In the genomic region with DNA sequence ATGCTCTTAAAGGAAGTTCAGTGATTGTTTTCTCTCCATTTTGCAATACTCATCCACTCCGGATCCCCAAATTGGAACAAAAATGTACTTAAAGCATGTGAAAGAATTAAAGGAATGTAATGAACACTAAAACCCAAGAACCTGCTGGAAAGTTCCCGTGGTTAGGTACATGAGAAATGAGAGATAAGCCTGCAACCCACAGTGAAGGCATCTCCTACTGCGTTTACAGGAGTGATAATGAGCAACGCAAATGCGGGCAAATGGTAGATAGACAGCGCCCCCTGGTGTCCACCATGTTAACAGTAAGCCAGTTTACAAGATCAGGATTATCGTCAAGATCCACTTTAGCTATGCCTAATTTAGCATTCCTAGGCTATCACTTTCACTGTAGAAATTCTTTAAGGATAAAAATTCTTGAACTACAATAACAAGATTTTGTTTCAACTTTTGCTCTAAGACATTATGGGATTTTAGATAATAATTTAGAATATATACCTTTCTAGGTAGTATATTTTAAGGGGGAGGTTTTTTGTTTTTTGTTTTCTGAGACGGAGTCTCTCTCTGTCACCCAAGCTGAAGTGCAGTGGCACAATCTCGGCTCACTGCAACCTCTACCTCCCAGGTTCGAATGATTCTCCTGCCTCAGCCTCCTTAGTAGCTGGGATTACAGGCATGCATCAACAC, we compare ENCODE assay signal across 8 cellular contexts. TPM values are rescaled to one million over a fixed set of nuclear protein-coding genes. Genes with fewer than 3 reads are reported as not detected.
DNase-seq lines count a peak whose midpoint lies in the region; ATAC-seq and TF ChIP-seq lines count a peak whose summit lies in the region.

No MANE protein-coding gene starts in this region.

- H3K79me2 ChIP-seq in Karpas-422 (ENCODE audit: low read length) (no peaks in the 10 kb centered on the region; the same call in 1 of the 2 replicates), PC-3 (ENCODE audit: low read length) (no peaks in the 10 kb centered on the region)

- H3K27ac Mint-ChIP-seq in naive thymus-derived CD8-positive, alpha-beta T cell: peak overlapping the region in 3 of 10 donors; percentile 17 to 73 (median 22)
- no peak overlapping the region for H3K27ac Mint-ChIP-seq in stimulated activated effector memory CD8-positive, alpha-beta T cell treated with anti-CD3 and anti-CD28 coated beads, Interleukin-12 subunit alpha, Interleukin-12 subunit beta, amount 100 ng/mL, for 72 hours

- H4K20me1 ChIP-seq in Karpas-422 (ENCODE audit: insufficient read depth, low read depth, low read length) (no peaks in the 10 kb centered on the region), PC-3 (ENCODE audit: low read length) (no peaks in the 10 kb centered on the region)

- H2AFZ ChIP-seq in Karpas-422 (ENCODE audit: low read length) (no peak overlapping the region), PC-3 (ENCODE audit: low read length) (peak overlapping the region; percentile 52)

- no peaks in the 10 kb centered on the region for H3K27me3 ChIP-seq in Karpas-422 (ENCODE audit: low read length)
- H3K27me3 ChIP-seq in PC-3 (ENCODE audit: low read length): no peaks in the 10 kb centered on the region

- peaks cover 0 to 3% (median 1%) of the 10 kb centered on the region in 4 donors for H3K4me1 Mint-ChIP-seq in naive thymus-derived CD8-positive, alpha-beta T cell
- peaks cover 8% of the 10 kb centered on the region for H3K4me1 Mint-ChIP-seq in stimulated activated effector memory CD8-positive, alpha-beta T cell treated with anti-CD3 and anti-CD28 coated beads, Interleukin-12 subunit alpha, Interleukin-12 subunit beta, amount 100 ng/mL, for 72 hours

- POLR2A ChIA-PET in PC-3 (lab: Charles Lee; ENCODE audit: unreplicated experiment): no interaction called here
- POLR2A ChIA-PET in naive thymus-derived CD8-positive, alpha-beta T cell (lab: Charles Lee): interaction anchor here (0.6 kb wide), 1 partner anchor 1991 kb away, joined by 3 read pairs; no protein-coding TSS in a partner anchor

- no TSS peak for BruUV-seq in PC-3 (replicated peaks; lab: Mats Ljungman, UMichigan)

- no peak overlapping the region for H3K27ac ChIP-seq in Karpas-422 (ENCODE audit: low read length)
- H3K27ac ChIP-seq in PC-3 (ENCODE audit: low read length): no peak overlapping the region

- intact Hi-C loops in PC-3 (cut with micrococcal nuclease): loop anchor here (1.0 kb wide), 4 partner anchors 64 to 387 kb away; partner anchors contain the start of gene SIK2

- DNase-seq in AG10803 (ENCODE audit: low read depth) (peak; percentile 94), Karpas-422 (peak; percentile 90), PC-3 (peak; percentile 92), activated T-cell treated with anti-CD3 and anti-CD28 coated beads for 4 hours (peak; percentile 83)
- DNase-seq in naive thymus-derived CD8-positive, alpha-beta T cell: peak; percentile 60 to 89 (median 79)
- DNase-seq in stimulated activated effector memory CD8-positive, alpha-beta T cell treated with anti-CD3 and anti-CD28 coated beads, Interleukin-12 subunit alpha, Interleukin-12 subunit beta, amount 100 ng/mL, for 72 hours (ENCODE audit: low spot score in 2 of 2): peak; percentile 69 to 89

- no peak overlapping the region for H3K4me3 Mint-ChIP-seq in naive thymus-derived CD8-positive, alpha-beta T cell
- H3K4me3 Mint-ChIP-seq in stimulated activated effector memory CD8-positive, alpha-beta T cell treated with anti-CD3 and anti-CD28 coated beads, Interleukin-12 subunit alpha, Interleukin-12 subunit beta, amount 100 ng/mL, for 72 hours: no peak overlapping the region

- H3F3A ChIP-seq in PC-3 (ENCODE audit: low read length, unreplicated experiment): peaks cover 10% of the 10 kb centered on the region

- CTCF ChIA-PET in PC-3 (lab: Charles Lee): interaction anchor here (0.5 to 1.0 kb wide), 4 partner anchors 10 to 237 kb away, joined by 4 to 5 read pairs (median 4); no protein-coding TSS in a partner anchor

- H3K4me2 ChIP-seq in Karpas-422 (ENCODE audit: low read depth, low read length, poor library complexity, severe bottlenecking) (no peak overlapping the region), PC-3 (ENCODE audit: low read length) (no peak overlapping the region)

- no peaks in the 10 kb centered on the region for H3K9me2 ChIP-seq in Karpas-422 (replicated peaks; ENCODE audit: insufficient read depth, low read length)
- H3K9me2 ChIP-seq in PC-3 (replicated peaks; ENCODE audit: low read length): no peaks in the 10 kb centered on the region

- peaks cover 0 to 66% (median 18%) of the 10 kb centered on the region in 3 donors for H3K36me3 Mint-ChIP-seq in naive thymus-derived CD8-positive, alpha-beta T cell
- peaks cover 85% of the 10 kb centered on the region for H3K36me3 Mint-ChIP-seq in stimulated activated effector memory CD8-positive, alpha-beta T cell treated with anti-CD3 and anti-CD28 coated beads, Interleukin-12 subunit alpha, Interleukin-12 subunit beta, amount 100 ng/mL, for 72 hours

- no peaks in the 10 kb centered on the region for H3K27me3 Mint-ChIP-seq in naive thymus-derived CD8-positive, alpha-beta T cell

- peaks cover 3% of the 10 kb centered on the region; the same call in 1 of the 2 replicates for H3K4me1 ChIP-seq in Karpas-422 (ENCODE audit: low read length)
- H3K4me1 ChIP-seq in PC-3 (ENCODE audit: insufficient read depth, low read length): peaks cover 30% of the 10 kb centered on the region

- H3K9me3 ChIP-seq in Karpas-422 (ENCODE audit: low read length) (no peaks in the 10 kb centered on the region), PC-3 (ENCODE audit: low read length) (no peaks in the 10 kb centered on the region)

- H3K4me3 ChIP-seq in AG10803 (ENCODE audit: low read length) (no peak overlapping the region), Karpas-422 (ENCODE audit: low read length) (no peak overlapping the region), PC-3 (ENCODE audit: low read length) (no peak overlapping the region)

- H3K36me3 ChIP-seq in Karpas-422 (ENCODE audit: insufficient read depth, low read length) (no peaks in the 10 kb centered on the region), PC-3 (ENCODE audit: low read depth, low read length) (peaks cover 33% of the 10 kb centered on the region; the same call in 1 of the 2 replicates)

- no peak overlapping the region for H3K9ac ChIP-seq in Karpas-422 (ENCODE audit: low read length)
- no peak overlapping the region for H3K9ac ChIP-seq in PC-3 (ENCODE audit: low read length)

- ATAC-seq in GM19372 (IDR thresholded peaks at IDR 0.05; ENCODE audit: low read depth, unreplicated experiment) (peak; percentile 66), PC-3 (peak; percentile 69), esophagus mucosa (peak; percentile 87)
- ATAC-seq in naive thymus-derived CD8-positive, alpha-beta T cell: peak; percentile 83 to 95
- peak; percentile 89 for ATAC-seq in stimulated activated effector memory CD8-positive, alpha-beta T cell treated with anti-CD3 and anti-CD28 coated beads, Interleukin-12 subunit alpha, Interleukin-12 subunit beta, amount 100 ng/mL, for 72 hours

- no peaks in the 10 kb centered on the region for H3K9me3 Mint-ChIP-seq in naive thymus-derived CD8-positive, alpha-beta T cell
- no peaks in the 10 kb centered on the region for H3K9me3 Mint-ChIP-seq in stimulated activated effector memory CD8-positive, alpha-beta T cell treated with anti-CD3 and anti-CD28 coated beads, Interleukin-12 subunit alpha, Interleukin-12 subunit beta, amount 100 ng/mL, for 72 hours

- peak; percentile 89 for TF ChIP-seq CTCF in AG10803 (conservative IDR thresholded peaks at IDR 0.05; ENCODE audit: low read length)
- TF ChIP-seq CTCF in PC-3 (conservative IDR thresholded peaks at IDR 0.05; ENCODE audit: low read depth, low read length): peak; percentile 98

RNA-seq across cellular contexts. Expression of gene ALG9, which starts 29.9 kb away (rescaled TPM):
- 8.0 and 14.2 TPM in 2 replicates for total RNA-seq in Karpas-422 (2014; rRNA removed; shearing (Covaris generic); ENCODE audit: low replicate concordance)
- total RNA-seq in PC-3 (2014; rRNA removed) (29.4 and 34.3 TPM in 2 replicates), esophagus mucosa (20.7 TPM)
- total RNA-seq in naive thymus-derived CD8-positive, alpha-beta T cell: 10 to 100 TPM; 24.2 to 28.6 TPM
- 10 to 100 TPM in 2 of 3 donors, 1 to 10 TPM in 1; 6.4 to 13.1 (median 11.9) TPM for polyA plus RNA-seq in naive thymus-derived CD8-positive, alpha-beta T cell

RNA-seq across cellular contexts. Expression of gene FDXACB1, which starts 37.5 kb away (rescaled TPM):
- total RNA-seq in Karpas-422 (2014; rRNA removed; shearing (Covaris generic); ENCODE audit: low replicate concordance): 2.5 and 5.2 TPM in 2 replicates
- 2.5 and 3.0 TPM in 2 replicates for total RNA-seq in PC-3 (2014; rRNA removed)
- 1.8 TPM for total RNA-seq in esophagus mucosa
- 1 to 10 TPM; 5.9 to 6.1 TPM for total RNA-seq in naive thymus-derived CD8-positive, alpha-beta T cell
- 1 to 10 TPM; 7.5 to 8.3 (median 7.6) TPM for polyA plus RNA-seq in naive thymus-derived CD8-positive, alpha-beta T cell

RNA-seq across cellular contexts. Expression of gene CFAP68, which starts 37.8 kb away (rescaled TPM):
- total RNA-seq in Karpas-422 (2014; rRNA removed; shearing (Covaris generic); ENCODE audit: low replicate concordance): 31.5 and 40.7 TPM in 2 replicates
- total RNA-seq in PC-3 (2014; rRNA removed): 26.0 and 27.4 TPM in 2 replicates
- total RNA-seq in esophagus mucosa: 22.5 TPM
- 10 to 100 TPM; 22.9 to 25.6 TPM for total RNA-seq in naive thymus-derived CD8-positive, alpha-beta T cell
- 10 to 100 TPM; 29.5 to 33.5 (median 33.4) TPM for polyA plus RNA-seq in naive thymus-derived CD8-positive, alpha-beta T cell
